In genomic region chr3:196047391-196048030, GRCh38 we compare ENCODE assay signal across 1 cellular context.
TF ChIP-seq lines count a peak whose summit lies in the region.

No MANE protein-coding gene starts in this region.

TF ChIP-seq in K562, 482 proteins besides CTCF, POLR2A, EP300 and RAD21 (continued from another document and continues in another):
- TF ChIP-seq HOMEZ (CRISPR knock-in tag; IDR thresholded peaks at IDR 0.05) (no peak), PML (IDR thresholded peaks at IDR 0.05; ENCODE audit: low read length) (peak; percentile 53), PRMT5 (CRISPR knock-in tag; IDR thresholded peaks at IDR 0.05) (no peak), BCOR (IDR thresholded peaks at IDR 0.05) (no peak), MBD1 (CRISPR knock-in tag; IDR thresholded peaks at IDR 0.05) (no peak), RFX7 (CRISPR knock-in tag; IDR thresholded peaks at IDR 0.05) (peak; percentile 19; the same call in 1 of the 2 replicates), KLF16 (IDR thresholded peaks at IDR 0.05) (no peak), NFXL1 (CRISPR knock-in tag; IDR thresholded peaks at IDR 0.05) (peak; percentile 69; the same call in 1 of the 2 replicates), CBX3 (IDR thresholded peaks at IDR 0.05; ENCODE audit: borderline replicate concordance in 1 of 2, low read length in 2 of 2) (0 out of 3 replicates have a peak, but pooled peaks of 1 of the 2 experiments have one; percentile 2), MEIS2 (IDR thresholded peaks at IDR 0.05; ENCODE audit: partially characterized antibody) (no peak), ELF2 (CRISPR knock-in tag; IDR thresholded peaks at IDR 0.05) (no peak), DLX4 (CRISPR knock-in tag; IDR thresholded peaks at IDR 0.05) (0 out of 2 replicates have a peak, but pooled peaks have one; percentile 27), ATF6 (CRISPR knock-in tag; IDR thresholded peaks at IDR 0.05) (0 out of 2 replicates have a peak, but pooled peaks have one; percentile 15), EGR1 (conservative IDR thresholded peaks at IDR 0.05) (no peak), ZNF778 (CRISPR knock-in tag; IDR thresholded peaks at IDR 0.05) (no peak), CHCHD3 (CRISPR knock-in tag; IDR thresholded peaks at IDR 0.05) (no peak; the same call in 1 of the 2 replicates), ERF (CRISPR knock-in tag; IDR thresholded peaks at IDR 0.05) (peak; percentile 38; the same call in 1 of the 2 replicates), KAT7 (CRISPR knock-in tag; IDR thresholded peaks at IDR 0.05; ENCODE audit: borderline replicate concordance) (peak; percentile 33; the same call in 1 of the 2 replicates), ZBTB17 (CRISPR knock-in tag; IDR thresholded peaks at IDR 0.05) (0 out of 2 replicates have a peak, but pooled peaks have one; percentile 43), E2F8 (IDR thresholded peaks at IDR 0.05; ENCODE audit: low read depth, partially characterized antibody) (peak; percentile 66), RAD51 (IDR thresholded peaks at IDR 0.05; ENCODE audit: borderline replicate concordance, low read depth) (no peak), POLR2AphosphoS5 (IDR thresholded peaks at IDR 0.05; ENCODE audit: control insufficient read depth, insufficient read depth, low read depth, low read length) (peak; percentile 74; the same call in 1 of the 2 replicates), ZNF717 (CRISPR knock-in tag; IDR thresholded peaks at IDR 0.05) (peak; percentile 89; the same call in 1 of the 2 replicates), ZNF444 (CRISPR knock-in tag; IDR thresholded peaks at IDR 0.05) (0 out of 2 replicates have a peak, but pooled peaks have one; percentile 22), KLF10 (CRISPR knock-in tag; IDR thresholded peaks at IDR 0.05) (peak; percentile 82), FOXJ3 (CRISPR knock-in tag; IDR thresholded peaks at IDR 0.05) (no peak), POLR2AphosphoS2 (IDR thresholded peaks at IDR 0.05; ENCODE audit: low read length) (peak; percentile 91), TAF1 (IDR thresholded peaks at IDR 0.05; ENCODE audit: control insufficient read depth, extremely low read depth, insufficient read depth, low read length, severe bottlenecking) (peak; percentile 28), CC2D1A (IDR thresholded peaks at IDR 0.05) (no peak), FOS (IDR thresholded peaks at IDR 0.05; ENCODE audit: extremely low read depth, insufficient read length) (no peak), HIVEP1 (CRISPR knock-in tag; IDR thresholded peaks at IDR 0.05) (no peak), EWSR1 (IDR thresholded peaks at IDR 0.05; ENCODE audit: borderline replicate concordance, low read depth, partially characterized antibody) (peak; percentile 92), NR2C1 (IDR thresholded peaks at IDR 0.05) (0 out of 2 replicates have a peak, but pooled peaks have one; percentile 15), NR2C1 (tag; IDR thresholded peaks at IDR 0.05) (peak; percentile 49; the same call in 1 of the 2 replicates), ZNF77 (CRISPR knock-in tag; IDR thresholded peaks at IDR 0.05) (no peak), CBFA2T3 (IDR thresholded peaks at IDR 0.05) (0 out of 2 replicates have a peak, but pooled peaks have one; percentile 15), MYNN (IDR thresholded peaks at IDR 0.05) (peak; percentile 63), MYNN (CRISPR knock-in tag; IDR thresholded peaks at IDR 0.05) (no peak), NCOR1 (IDR thresholded peaks at IDR 0.05) (peak; percentile 22; the same call in 1 of the 2 replicates), HNRNPK (IDR thresholded peaks at IDR 0.05; ENCODE audit: low read depth, low read length, poor library complexity, severe bottlenecking) (no peak), CEBPG (CRISPR knock-in tag; IDR thresholded peaks at IDR 0.05) (no peak), CEBPG (tag; conservative IDR thresholded peaks at IDR 0.05 in 1 of 2, IDR thresholded peaks at IDR 0.05 in 1 of 2) (no peak), ZNF512 (tag; IDR thresholded peaks at IDR 0.05) (no peak), ZBED1 (IDR thresholded peaks at IDR 0.05) (peak; percentile 73; the same call in 1 of the 2 replicates), ZNF24 (IDR thresholded peaks at IDR 0.05) (no peak), NKRF (IDR thresholded peaks at IDR 0.05; ENCODE audit: borderline replicate concordance) (no peak), JUN (IDR thresholded peaks at IDR 0.05; ENCODE audit: borderline replicate concordance, low read depth, low read length) (no peak), JUN (CRISPR knock-in tag; IDR thresholded peaks at IDR 0.05; ENCODE audit: borderline replicate concordance) (0 out of 2 replicates have a peak, but pooled peaks have one; percentile 50), ZZZ3 (IDR thresholded peaks at IDR 0.05) (no peak), NCOA2 (IDR thresholded peaks at IDR 0.05; ENCODE audit: partially characterized antibody in 2 of 2) (no peak), CEBPB (tag; IDR thresholded peaks at IDR 0.05) (no peak), ZNF232 (CRISPR knock-in tag; IDR thresholded peaks at IDR 0.05) (no peak), HDGF (IDR thresholded peaks at IDR 0.05) (no peak), OTX1 (CRISPR knock-in tag; IDR thresholded peaks at IDR 0.05) (peak; percentile 46), TEAD1 (CRISPR knock-in tag; IDR thresholded peaks at IDR 0.05) (peak in 1 of 2 experiments; percentile 68; a peak in 1 of 4 replicates), XRCC5 (IDR thresholded peaks at IDR 0.05; ENCODE audit: low read depth, low read length) (no peak), E2F3 (CRISPR knock-in tag; IDR thresholded peaks at IDR 0.05) (no peak), ZFX (CRISPR knock-in tag; IDR thresholded peaks at IDR 0.05) (no peak), SMARCB1 (IDR thresholded peaks at IDR 0.05; ENCODE audit: insufficient read length, low read depth) (no peak), SIRT6 (IDR thresholded peaks at IDR 0.05; ENCODE audit: low read depth, low read length) (peak; percentile 45), ZNF280B (CRISPR knock-in tag; IDR thresholded peaks at IDR 0.05) (no peak), THRB (CRISPR knock-in tag; conservative IDR thresholded peaks at IDR 0.05) (peak; percentile 67; the same call in 1 of the 2 replicates), ILF3 (IDR thresholded peaks at IDR 0.05; ENCODE audit: borderline replicate concordance) (0 out of 2 replicates have a peak, but pooled peaks have one; percentile 80)
